1 cellular context compared by ENCODE assay signal in the genomic region with DNA sequence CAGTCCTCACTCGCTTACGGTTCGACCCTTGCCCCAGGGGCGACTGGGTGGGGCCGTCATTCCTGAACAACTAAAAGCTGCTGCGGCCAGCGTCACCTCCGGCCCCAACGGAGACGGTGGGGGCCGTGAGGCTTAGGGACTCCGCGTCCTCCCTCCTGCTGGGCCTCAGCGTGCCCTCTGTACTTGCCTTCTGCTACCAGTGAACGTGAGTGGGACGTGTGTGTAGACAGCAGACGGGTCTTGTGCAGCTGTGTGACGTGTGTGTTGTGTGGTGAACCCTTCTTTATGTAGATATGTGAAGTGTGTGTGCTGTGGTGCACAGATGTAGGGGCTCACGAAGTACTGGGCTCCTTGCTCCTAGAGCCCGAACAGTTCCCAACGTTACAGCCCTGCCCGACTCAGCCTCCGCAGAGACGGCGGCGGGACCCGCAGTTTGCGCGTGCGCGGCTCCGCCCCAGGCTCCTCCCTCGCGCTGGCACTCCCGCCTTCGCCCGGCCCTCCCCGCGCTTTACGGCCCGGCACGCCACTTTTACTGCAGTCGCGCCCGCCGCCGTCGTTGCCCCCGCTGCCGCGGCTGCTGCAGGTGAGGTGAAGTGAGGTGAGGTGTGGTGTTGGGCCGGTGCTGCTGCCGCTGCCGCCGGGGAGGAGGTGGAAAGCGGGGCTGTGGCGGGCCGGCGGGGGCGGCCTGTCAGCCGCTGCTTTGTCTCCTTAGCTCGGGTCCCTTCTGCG.
TF ChIP-seq lines count a peak whose summit lies in the region.

A gene (plus strand): TSS at position 535 of the 729 bp plus-strand sequence. CDS start 235 bp downstream, outside the sequence.

TF ChIP-seq in HepG2, 621 proteins besides CTCF, POLR2A, EP300 and RAD21 (continued from another document and continues in another):
- no peak for TF ChIP-seq NR3C1 (CRISPR knock-in tag; IDR thresholded peaks at IDR 0.05)
- TF ChIP-seq ZNF225 (CRISPR knock-in tag; IDR thresholded peaks at IDR 0.05): no peak
- peak; percentile 75; the same call in 1 of the 2 replicates for TF ChIP-seq PHF21A (CRISPR knock-in tag; IDR thresholded peaks at IDR 0.05)
- TF ChIP-seq XRCC5 (optimal IDR thresholded peaks at IDR 0.05; ENCODE audit: low read length): peak; percentile 26
- TF ChIP-seq, protein P1, sequence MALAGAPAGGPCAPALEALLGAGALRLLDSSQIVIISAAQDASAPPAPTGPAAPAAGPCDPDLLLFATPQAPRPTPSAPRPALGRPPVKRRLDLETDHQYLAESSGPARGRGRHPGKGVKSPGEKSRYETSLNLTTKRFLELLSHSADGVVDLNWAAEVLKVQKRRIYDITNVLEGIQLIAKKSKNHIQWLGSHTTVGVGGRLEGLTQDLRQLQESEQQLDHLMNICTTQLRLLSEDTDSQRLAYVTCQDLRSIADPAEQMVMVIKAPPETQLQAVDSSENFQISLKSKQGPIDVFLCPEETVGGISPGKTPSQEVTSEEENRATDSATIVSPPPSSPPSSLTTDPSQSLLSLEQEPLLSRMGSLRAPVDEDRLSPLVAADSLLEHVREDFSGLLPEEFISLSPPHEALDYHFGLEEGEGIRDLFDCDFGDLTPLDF (CRISPR knock-in tag; IDR thresholded peaks at IDR 0.05): peak; percentile 87; the same call in 1 of the 2 replicates
- no peak for TF ChIP-seq TEAD2 (CRISPR knock-in tag; IDR thresholded peaks at IDR 0.05)
- TF ChIP-seq, protein P2, sequence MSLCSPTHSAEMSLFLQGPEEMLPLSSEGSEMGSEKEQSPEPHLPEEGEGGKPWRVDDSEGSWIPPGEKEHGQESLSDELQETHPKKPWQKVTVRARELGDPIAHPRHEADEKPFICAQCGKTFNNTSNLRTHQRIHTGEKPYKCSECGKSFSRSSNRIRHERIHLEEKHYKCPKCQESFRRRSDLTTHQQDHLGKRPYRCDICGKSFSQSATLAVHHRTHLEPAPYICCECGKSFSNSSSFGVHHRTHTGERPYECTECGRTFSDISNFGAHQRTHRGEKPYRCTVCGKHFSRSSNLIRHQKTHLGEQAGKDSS (CRISPR knock-in tag; IDR thresholded peaks at IDR 0.05; ENCODE audit: borderline replicate concordance, low read depth): no peak; the same call in 1 of the 2 replicates
- TF ChIP-seq NONO (IDR thresholded peaks at IDR 0.05): no peak
- TF ChIP-seq NONO (CRISPR knock-in tag; conservative IDR thresholded peaks at IDR 0.05): peak; percentile 94
- no peak for TF ChIP-seq ARNT (IDR thresholded peaks at IDR 0.05)
- TF ChIP-seq ZBTB38 (CRISPR knock-in tag; IDR thresholded peaks at IDR 0.05): peak; percentile 23; the same call in 1 of the 2 replicates
- TF ChIP-seq SOX13 (IDR thresholded peaks at IDR 0.05): 0 out of 2 replicates have a peak, but pooled peaks have one; percentile 27
- TF ChIP-seq SOX13 (CRISPR knock-in tag; conservative IDR thresholded peaks at IDR 0.05 in 1 of 2, IDR thresholded peaks at IDR 0.05 in 1 of 2): peak in 1 of 2 experiments; percentile 40; a peak in 1 of 4 replicates
- TF ChIP-seq NR2C2 (CRISPR knock-in tag; IDR thresholded peaks at IDR 0.05; ENCODE audit: borderline replicate concordance): peak; percentile 59
- peak; percentile 93 for TF ChIP-seq ZIK1 (CRISPR knock-in tag; IDR thresholded peaks at IDR 0.05; ENCODE audit: borderline replicate concordance, low read depth)
- TF ChIP-seq MED13 (CRISPR knock-in tag; IDR thresholded peaks at IDR 0.05): peak; percentile 54; the same call in 1 of the 2 replicates
- TF ChIP-seq ATF7-NPFF (CRISPR knock-in tag; IDR thresholded peaks at IDR 0.05; ENCODE audit: low read depth): peak; percentile 94
- TF ChIP-seq, protein P3, sequence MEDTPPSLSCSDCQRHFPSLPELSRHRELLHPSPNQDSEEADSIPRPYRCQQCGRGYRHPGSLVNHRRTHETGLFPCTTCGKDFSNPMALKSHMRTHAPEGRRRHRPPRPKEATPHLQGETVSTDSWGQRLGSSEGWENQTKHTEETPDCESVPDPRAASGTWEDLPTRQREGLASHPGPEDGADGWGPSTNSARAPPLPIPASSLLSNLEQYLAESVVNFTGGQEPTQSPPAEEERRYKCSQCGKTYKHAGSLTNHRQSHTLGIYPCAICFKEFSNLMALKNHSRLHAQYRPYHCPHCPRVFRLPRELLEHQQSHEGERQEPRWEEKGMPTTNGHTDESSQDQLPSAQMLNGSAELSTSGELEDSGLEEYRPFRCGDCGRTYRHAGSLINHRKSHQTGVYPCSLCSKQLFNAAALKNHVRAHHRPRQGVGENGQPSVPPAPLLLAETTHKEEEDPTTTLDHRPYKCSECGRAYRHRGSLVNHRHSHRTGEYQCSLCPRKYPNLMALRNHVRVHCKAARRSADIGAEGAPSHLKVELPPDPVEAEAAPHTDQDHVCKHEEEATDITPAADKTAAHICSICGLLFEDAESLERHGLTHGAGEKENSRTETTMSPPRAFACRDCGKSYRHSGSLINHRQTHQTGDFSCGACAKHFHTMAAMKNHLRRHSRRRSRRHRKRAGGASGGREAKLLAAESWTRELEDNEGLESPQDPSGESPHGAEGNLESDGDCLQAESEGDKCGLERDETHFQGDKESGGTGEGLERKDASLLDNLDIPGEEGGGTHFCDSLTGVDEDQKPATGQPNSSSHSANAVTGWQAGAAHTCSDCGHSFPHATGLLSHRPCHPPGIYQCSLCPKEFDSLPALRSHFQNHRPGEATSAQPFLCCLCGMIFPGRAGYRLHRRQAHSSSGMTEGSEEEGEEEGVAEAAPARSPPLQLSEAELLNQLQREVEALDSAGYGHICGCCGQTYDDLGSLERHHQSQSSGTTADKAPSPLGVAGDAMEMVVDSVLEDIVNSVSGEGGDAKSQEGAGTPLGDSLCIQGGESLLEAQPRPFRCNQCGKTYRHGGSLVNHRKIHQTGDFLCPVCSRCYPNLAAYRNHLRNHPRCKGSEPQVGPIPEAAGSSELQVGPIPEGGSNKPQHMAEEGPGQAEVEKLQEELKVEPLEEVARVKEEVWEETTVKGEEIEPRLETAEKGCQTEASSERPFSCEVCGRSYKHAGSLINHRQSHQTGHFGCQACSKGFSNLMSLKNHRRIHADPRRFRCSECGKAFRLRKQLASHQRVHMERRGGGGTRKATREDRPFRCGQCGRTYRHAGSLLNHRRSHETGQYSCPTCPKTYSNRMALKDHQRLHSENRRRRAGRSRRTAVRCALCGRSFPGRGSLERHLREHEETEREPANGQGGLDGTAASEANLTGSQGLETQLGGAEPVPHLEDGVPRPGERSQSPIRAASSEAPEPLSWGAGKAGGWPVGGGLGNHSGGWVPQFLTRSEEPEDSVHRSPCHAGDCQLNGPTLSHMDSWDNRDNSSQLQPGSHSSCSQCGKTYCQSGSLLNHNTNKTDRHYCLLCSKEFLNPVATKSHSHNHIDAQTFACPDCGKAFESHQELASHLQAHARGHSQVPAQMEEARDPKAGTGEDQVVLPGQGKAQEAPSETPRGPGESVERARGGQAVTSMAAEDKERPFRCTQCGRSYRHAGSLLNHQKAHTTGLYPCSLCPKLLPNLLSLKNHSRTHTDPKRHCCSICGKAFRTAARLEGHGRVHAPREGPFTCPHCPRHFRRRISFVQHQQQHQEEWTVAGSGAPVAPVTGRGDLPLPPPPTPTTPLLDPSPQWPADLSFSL (CRISPR knock-in tag; IDR thresholded peaks at IDR 0.05): no peak
- TF ChIP-seq RFXAP (CRISPR knock-in tag; IDR thresholded peaks at IDR 0.05; ENCODE audit: borderline replicate concordance): peak; percentile 84; the same call in 1 of the 2 replicates
- TF ChIP-seq, protein P4, sequence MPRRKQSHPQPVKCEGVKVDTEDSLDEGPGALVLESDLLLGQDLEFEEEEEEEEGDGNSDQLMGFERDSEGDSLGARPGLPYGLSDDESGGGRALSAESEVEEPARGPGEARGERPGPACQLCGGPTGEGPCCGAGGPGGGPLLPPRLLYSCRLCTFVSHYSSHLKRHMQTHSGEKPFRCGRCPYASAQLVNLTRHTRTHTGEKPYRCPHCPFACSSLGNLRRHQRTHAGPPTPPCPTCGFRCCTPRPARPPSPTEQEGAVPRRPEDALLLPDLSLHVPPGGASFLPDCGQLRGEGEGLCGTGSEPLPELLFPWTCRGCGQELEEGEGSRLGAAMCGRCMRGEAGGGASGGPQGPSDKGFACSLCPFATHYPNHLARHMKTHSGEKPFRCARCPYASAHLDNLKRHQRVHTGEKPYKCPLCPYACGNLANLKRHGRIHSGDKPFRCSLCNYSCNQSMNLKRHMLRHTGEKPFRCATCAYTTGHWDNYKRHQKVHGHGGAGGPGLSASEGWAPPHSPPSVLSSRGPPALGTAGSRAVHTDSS (CRISPR knock-in tag; conservative IDR thresholded peaks at IDR 0.05): 0 out of 2 replicates have a peak, but pooled peaks have one; percentile 28
- TF ChIP-seq YEATS4 (CRISPR knock-in tag; IDR thresholded peaks at IDR 0.05; ENCODE audit: borderline replicate concordance): peak; percentile 93
- TF ChIP-seq, protein P5, sequence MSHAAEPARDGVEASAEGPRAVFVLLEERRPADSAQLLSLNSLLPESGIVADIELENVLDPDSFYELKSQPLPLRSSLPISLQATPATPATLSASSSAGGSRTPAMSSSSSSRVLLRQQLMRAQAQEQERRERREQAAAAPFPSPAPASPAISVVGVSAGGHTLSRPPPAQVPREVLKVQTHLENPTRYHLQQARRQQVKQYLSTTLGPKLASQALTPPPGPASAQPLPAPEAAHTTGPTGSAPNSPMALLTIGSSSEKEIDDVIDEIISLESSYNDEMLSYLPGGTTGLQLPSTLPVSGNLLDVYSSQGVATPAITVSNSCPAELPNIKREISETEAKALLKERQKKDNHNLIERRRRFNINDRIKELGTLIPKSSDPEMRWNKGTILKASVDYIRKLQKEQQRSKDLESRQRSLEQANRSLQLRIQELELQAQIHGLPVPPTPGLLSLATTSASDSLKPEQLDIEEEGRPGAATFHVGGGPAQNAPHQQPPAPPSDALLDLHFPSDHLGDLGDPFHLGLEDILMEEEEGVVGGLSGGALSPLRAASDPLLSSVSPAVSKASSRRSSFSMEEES (CRISPR knock-in tag; IDR thresholded peaks at IDR 0.05): no peak; the same call in 1 of the 2 replicates
- TF ChIP-seq PHF8 (CRISPR knock-in tag; IDR thresholded peaks at IDR 0.05): peak; percentile 97
- TF ChIP-seq, protein P6, sequence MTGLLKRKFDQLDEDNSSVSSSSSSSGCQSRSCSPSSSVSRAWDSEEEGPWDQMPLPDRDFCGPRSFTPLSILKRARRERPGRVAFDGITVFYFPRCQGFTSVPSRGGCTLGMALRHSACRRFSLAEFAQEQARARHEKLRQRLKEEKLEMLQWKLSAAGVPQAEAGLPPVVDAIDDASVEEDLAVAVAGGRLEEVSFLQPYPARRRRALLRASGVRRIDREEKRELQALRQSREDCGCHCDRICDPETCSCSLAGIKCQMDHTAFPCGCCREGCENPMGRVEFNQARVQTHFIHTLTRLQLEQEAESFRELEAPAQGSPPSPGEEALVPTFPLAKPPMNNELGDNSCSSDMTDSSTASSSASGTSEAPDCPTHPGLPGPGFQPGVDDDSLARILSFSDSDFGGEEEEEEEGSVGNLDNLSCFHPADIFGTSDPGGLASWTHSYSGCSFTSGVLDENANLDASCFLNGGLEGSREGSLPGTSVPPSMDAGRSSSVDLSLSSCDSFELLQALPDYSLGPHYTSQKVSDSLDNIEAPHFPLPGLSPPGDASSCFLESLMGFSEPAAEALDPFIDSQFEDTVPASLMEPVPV (CRISPR knock-in tag; IDR thresholded peaks at IDR 0.05): peak; percentile 22; the same call in 1 of the 2 replicates
- peak; percentile 74; the same call in 1 of the 2 replicates for TF ChIP-seq MTF2 (CRISPR knock-in tag; IDR thresholded peaks at IDR 0.05; ENCODE audit: borderline replicate concordance)
- TF ChIP-seq NCOA2 (CRISPR knock-in tag; IDR thresholded peaks at IDR 0.05): peak; percentile 66
- 0 out of 2 replicates have a peak, but pooled peaks have one; percentile 16 for TF ChIP-seq ZNF563 (CRISPR knock-in tag; IDR thresholded peaks at IDR 0.05)
- TF ChIP-seq ZNF558 (CRISPR knock-in tag; IDR thresholded peaks at IDR 0.05; ENCODE audit: borderline replicate concordance): peak; percentile 54; the same call in 1 of the 2 replicates
- TF ChIP-seq REPIN1 (CRISPR knock-in tag; IDR thresholded peaks at IDR 0.05; ENCODE audit: borderline replicate concordance, low read depth): peak; percentile 84; the same call in 1 of the 2 replicates
- TF ChIP-seq, protein P7, sequence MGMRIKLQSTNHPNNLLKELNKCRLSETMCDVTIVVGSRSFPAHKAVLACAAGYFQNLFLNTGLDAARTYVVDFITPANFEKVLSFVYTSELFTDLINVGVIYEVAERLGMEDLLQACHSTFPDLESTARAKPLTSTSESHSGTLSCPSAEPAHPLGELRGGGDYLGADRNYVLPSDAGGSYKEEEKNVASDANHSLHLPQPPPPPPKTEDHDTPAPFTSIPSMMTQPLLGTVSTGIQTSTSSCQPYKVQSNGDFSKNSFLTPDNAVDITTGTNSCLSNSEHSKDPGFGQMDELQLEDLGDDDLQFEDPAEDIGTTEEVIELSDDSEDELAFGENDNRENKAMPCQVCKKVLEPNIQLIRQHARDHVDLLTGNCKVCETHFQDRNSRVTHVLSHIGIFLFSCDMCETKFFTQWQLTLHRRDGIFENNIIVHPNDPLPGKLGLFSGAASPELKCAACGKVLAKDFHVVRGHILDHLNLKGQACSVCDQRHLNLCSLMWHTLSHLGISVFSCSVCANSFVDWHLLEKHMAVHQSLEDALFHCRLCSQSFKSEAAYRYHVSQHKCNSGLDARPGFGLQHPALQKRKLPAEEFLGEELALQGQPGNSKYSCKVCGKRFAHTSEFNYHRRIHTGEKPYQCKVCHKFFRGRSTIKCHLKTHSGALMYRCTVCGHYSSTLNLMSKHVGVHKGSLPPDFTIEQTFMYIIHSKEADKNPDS (CRISPR knock-in tag; IDR thresholded peaks at IDR 0.05): peak; percentile 93
- TF ChIP-seq KAT2B (IDR thresholded peaks at IDR 0.05; ENCODE audit: borderline replicate concordance, low read depth, low read length): no peak
- peak; percentile 23; the same call in 1 of the 2 replicates for TF ChIP-seq ZNF451 (CRISPR knock-in tag; IDR thresholded peaks at IDR 0.05)
- TF ChIP-seq ERF (CRISPR knock-in tag; IDR thresholded peaks at IDR 0.05): peak; percentile 95
- no peak for TF ChIP-seq ZNF3 (CRISPR knock-in tag; IDR thresholded peaks at IDR 0.05)
- TF ChIP-seq NFE2L2 (IDR thresholded peaks at IDR 0.05; ENCODE audit: low read length): no peak
- TF ChIP-seq DPF2 (CRISPR knock-in tag; IDR thresholded peaks at IDR 0.05; ENCODE audit: borderline replicate concordance, low read depth): peak; percentile 38; the same call in 1 of the 2 replicates
- TF ChIP-seq, protein P8, sequence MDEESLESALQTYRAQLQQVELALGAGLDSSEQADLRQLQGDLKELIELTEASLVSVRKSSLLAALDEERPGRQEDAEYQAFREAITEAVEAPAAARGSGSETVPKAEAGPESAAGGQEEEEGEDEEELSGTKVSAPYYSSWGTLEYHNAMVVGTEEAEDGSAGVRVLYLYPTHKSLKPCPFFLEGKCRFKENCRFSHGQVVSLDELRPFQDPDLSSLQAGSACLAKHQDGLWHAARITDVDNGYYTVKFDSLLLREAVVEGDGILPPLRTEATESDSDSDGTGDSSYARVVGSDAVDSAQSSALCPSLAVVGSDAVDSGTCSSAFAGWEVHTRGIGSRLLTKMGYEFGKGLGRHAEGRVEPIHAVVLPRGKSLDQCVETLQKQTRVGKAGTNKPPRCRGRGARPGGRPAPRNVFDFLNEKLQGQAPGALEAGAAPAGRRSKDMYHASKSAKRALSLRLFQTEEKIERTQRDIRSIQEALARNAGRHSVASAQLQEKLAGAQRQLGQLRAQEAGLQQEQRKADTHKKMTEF (CRISPR knock-in tag; IDR thresholded peaks at IDR 0.05): peak; percentile 97
- TF ChIP-seq, protein P9, sequence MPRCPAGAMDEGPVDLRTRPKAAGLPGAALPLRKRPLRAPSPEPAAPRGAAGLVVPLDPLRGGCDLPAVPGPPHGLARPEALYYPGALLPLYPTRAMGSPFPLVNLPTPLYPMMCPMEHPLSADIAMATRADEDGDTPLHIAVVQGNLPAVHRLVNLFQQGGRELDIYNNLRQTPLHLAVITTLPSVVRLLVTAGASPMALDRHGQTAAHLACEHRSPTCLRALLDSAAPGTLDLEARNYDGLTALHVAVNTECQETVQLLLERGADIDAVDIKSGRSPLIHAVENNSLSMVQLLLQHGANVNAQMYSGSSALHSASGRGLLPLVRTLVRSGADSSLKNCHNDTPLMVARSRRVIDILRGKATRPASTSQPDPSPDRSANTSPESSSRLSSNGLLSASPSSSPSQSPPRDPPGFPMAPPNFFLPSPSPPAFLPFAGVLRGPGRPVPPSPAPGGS (CRISPR knock-in tag; IDR thresholded peaks at IDR 0.05): peak; percentile 64
- TF ChIP-seq KLF11 (CRISPR knock-in tag; IDR thresholded peaks at IDR 0.05): peak; percentile 91
